ENCODE assay signal across 19 cellular contexts in genomic region chr16:79175286-79176057, GRCh38.
"Had no signal": no experiment of that assay in that cellular context is flagged by ENCODE, and none has a peak within 500 bp of the region (broad histone marks: within the 10 kb centered on the region; RNA-seq: fewer than 3 reads in every experiment).

No MANE protein-coding gene starts in this region.

- H3K4me3 Mint-ChIP-seq: activated T-cell treated with anti-CD3 and anti-CD28 coated beads, Interleukin-2, amount 50 U/mL, for 4 hours; naive thymus-derived CD4-positive, alpha-beta T cell; stimulated activated naive B cell treated with anti-CD40 and anti-IgM and Interleukin-4, amounts not matched to agents 10 μg/mL and 1 μg/mL and 100 μg/mL, for 72 hours; WTC11 had no signal

- ATAC-seq: esophagus mucosa; gastroesophageal sphincter; heart right ventricle; naive thymus-derived CD4-positive, alpha-beta T cell; stimulated activated naive B cell treated with anti-CD40 and anti-IgM and Interleukin-4, amounts not matched to agents 10 μg/mL and 1 μg/mL and 100 μg/mL, for 72 hours; upper lobe of right lung; WTC11 had no signal

- H3K36me3 ChIP-seq: gastroesophageal sphincter, heart right ventricle, spleen, thoracic aorta, upper lobe of right lung had no signal

- DNase-seq: activated CD4-positive, alpha-beta T cell treated with anti-CD3 and anti-CD28 coated beads for 48 hours; activated CD8-positive, alpha-beta memory T cell treated with anti-CD3 and anti-CD28 coated beads, Interleukin-2, amount 50 U/mL, for 4 hours; activated effector memory CD4-positive, alpha-beta T cell treated with Interleukin-2 at 50 U/mL for 16 hours; activated naive CD4-positive, alpha-beta T cell treated with anti-CD3 and anti-CD28 coated beads, Interleukin-2, amount 50 U/mL, for 16 hours; activated T-cell treated with anti-CD3 and anti-CD28 coated beads, Interleukin-2, amount 50 U/mL, for 4 hours; effector CD4-positive, alpha-beta T cell; heart right ventricle; left cardiac atrium; mesenchymal stem cell; naive thymus-derived CD4-positive, alpha-beta T cell; spleen; stimulated activated CD4-positive, alpha-beta T cell treated with anti-CD3 and anti-CD28 coated beads, Interleukin-4, amount 100 ng/mL, for 4 hours; stimulated activated naive B cell treated with anti-CD40 and anti-IgM and Interleukin-4, amounts not matched to agents 10 μg/mL and 1 μg/mL and 100 μg/mL, for 72 hours; SW 1271; upper lobe of right lung had no signal

- H3K4me3 ChIP-seq: gastroesophageal sphincter, heart right ventricle, spleen, thoracic aorta, upper lobe of right lung had no signal

- H3K9me3 ChIP-seq: thoracic aorta had no signal

- H3K27me3 ChIP-seq: gastroesophageal sphincter, heart right ventricle, spleen, upper lobe of right lung had no signal

- H3K27ac ChIP-seq: gastroesophageal sphincter, heart right ventricle, spleen, thoracic aorta, upper lobe of right lung had no signal

- H3K27ac Mint-ChIP-seq: naive thymus-derived CD4-positive, alpha-beta T cell; WTC11 had no signal

- H3K4me1 ChIP-seq: upper lobe of right lung had no signal
